17 cellular contexts compared by ENCODE assay signal in the genomic region with DNA sequence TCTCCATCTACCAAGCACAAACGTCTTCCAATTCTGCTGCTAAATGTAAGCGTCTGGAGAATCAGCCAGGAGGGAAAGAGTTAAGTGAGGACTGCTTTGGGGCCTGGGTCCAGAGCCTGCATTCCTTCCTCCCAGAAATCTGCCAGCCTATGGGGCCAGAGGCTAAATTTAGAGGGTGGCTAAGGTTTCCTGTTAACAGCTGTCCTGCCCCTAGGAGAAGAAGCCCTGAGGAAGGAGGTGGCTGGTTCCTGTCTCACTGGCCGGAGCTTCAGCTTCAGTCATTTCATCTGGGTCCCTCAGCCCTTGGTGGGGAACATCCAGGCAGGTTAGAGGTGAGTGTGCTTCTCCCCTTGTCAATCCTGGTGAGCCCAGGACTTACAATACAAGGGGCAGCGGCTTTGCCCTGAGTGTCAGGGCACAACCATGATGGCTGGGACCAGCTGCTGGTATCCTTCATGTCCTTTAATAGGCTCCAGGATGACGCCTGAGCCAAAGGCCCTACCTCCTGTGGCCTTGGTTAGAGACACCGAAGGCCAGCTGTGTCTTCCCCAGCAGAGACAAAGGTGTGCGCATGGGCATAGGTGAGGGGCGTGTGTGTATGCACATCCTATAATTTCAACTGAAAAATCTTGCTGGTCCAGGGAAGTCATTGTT. TPM values are rescaled to one million over a fixed set of nuclear protein-coding genes. Genes with fewer than 3 reads are reported as not detected.
DNase-seq lines count a peak whose midpoint lies in the region; ATAC-seq and TF ChIP-seq lines count a peak whose summit lies in the region.
"Had no signal": no experiment of that assay in that cellular context is flagged by ENCODE, and none has a peak within 500 bp of the region (broad histone marks: within the 10 kb centered on the region; RNA-seq: fewer than 3 reads in every experiment).

A gene (plus strand): TSS at position 213 of the 654 bp plus-strand sequence. CDS start 775 bp downstream, outside the sequence.

- DNase-seq in NCI-H69 (lab: John Stamatoyannopoulos, UW) (peak; percentile 42), coronary artery (ENCODE audit: low spot score) (no peak), mesendoderm (peak; percentile 80), tibial artery (no peak), middle frontal gyrus (ENCODE audit: extremely low spot score, low spot score) (no peak), NCI-H2029 (lab: John Stamatoyannopoulos, UW) (no peak)
- DNase-seq: DND-41; hippocampal formation; KG1; NCI-H1417 treated with DMSO at 0.1 percent for 48 hours; NCI-H2227 treated with DMSO at 0.1 percent for 48 hours; stimulated activated CD4-positive, alpha-beta T cell treated with anti-CD3 and anti-CD28 coated beads, Interleukin-2, amount 100 ng/mL, for 48 hours had no signal

- H3K27ac ChIP-seq in coronary artery (peak within 1 kb of the TSS; percentile 41 to 51), mesendoderm (ENCODE audit: low read depth, low read length) (no peak within 1 kb of the TSS), tibial artery (peak within 1 kb of the TSS; percentile 14 to 68)
- H3K27ac ChIP-seq: suprapubic skin had no signal

- H3K4me1 ChIP-seq in mesendoderm (ENCODE audit: control insufficient read depth, low read depth, low read length) (peaks cover 3% of the 10 kb centered on the region), tibial artery (peaks cover 0 to 23% (median 16%) of the 10 kb centered on the region in 4 donors)
- H3K4me1 ChIP-seq: suprapubic skin had no signal

- no peak within 1 kb of the TSS for H2AK5ac ChIP-seq in mesendoderm (ENCODE audit: low read length)

- H4K5ac ChIP-seq in mesendoderm (ENCODE audit: low read length), result no peak within 1 kb of the TSS

- H3K9ac ChIP-seq in mesendoderm (ENCODE audit: low read length), result no peak within 1 kb of the TSS

- no peaks in the 10 kb centered on the region for H3K79me2 ChIP-seq in mesendoderm (ENCODE audit: control insufficient read depth, insufficient read depth, low read length)

- intact Hi-C loops in tibial artery (cut with DNase I; ENCODE audit: low total_unique reads), result no loop called here

- ATAC-seq in HG03139 (IDR thresholded peaks at IDR 0.05; ENCODE audit: unreplicated experiment), result no peak
- ATAC-seq: natural killer cell treated with Interleukin-12 subunit alpha and Interleukin-12 subunit beta and Interleukin-15 and Interleukin-18, amount 100 ng/mL, for 72 hours had no signal

- no peak within 1 kb of the TSS for H2BK15ac ChIP-seq in mesendoderm (replicated peaks; ENCODE audit: low read depth)

- H2BK120ac ChIP-seq in mesendoderm (ENCODE audit: low read depth, low read length), result no peak within 1 kb of the TSS

- H3K9me3 ChIP-seq in tibial artery, result no peaks in the 10 kb centered on the region
- H3K9me3 ChIP-seq: suprapubic skin had no signal

- H3K27me3 ChIP-seq in mesendoderm (ENCODE audit: insufficient read depth, low read length, poor library complexity), result no peaks in the 10 kb centered on the region
- no peaks in the 10 kb centered on the region for H3K27me3 ChIP-seq in tibial artery
- H3K27me3 ChIP-seq: suprapubic skin had no signal

- H3K23ac ChIP-seq in mesendoderm (ENCODE audit: low read length), result no peak within 1 kb of the TSS

- no peak within 1 kb of the TSS for H3K4me2 ChIP-seq in mesendoderm (ENCODE audit: low read length)

- H2BK5ac ChIP-seq in mesendoderm (ENCODE audit: low read length), result no peak within 1 kb of the TSS

- peak within 1 kb of the TSS; percentile 12 for H3K56ac ChIP-seq in mesendoderm (ENCODE audit: low read length)

- H3K36me3 ChIP-seq in mesendoderm (ENCODE audit: control insufficient read depth, insufficient read depth, low read length) (no peaks in the 10 kb centered on the region), tibial artery (no peaks in the 10 kb centered on the region)
- H3K36me3 ChIP-seq: suprapubic skin had no signal

- no peak within 1 kb of the TSS for H4K8ac ChIP-seq in mesendoderm (ENCODE audit: low read depth, low read length)

- TF ChIP-seq CTCF in coronary artery (IDR thresholded peaks at IDR 0.05), result no peak
- no peak for TF ChIP-seq CTCF in tibial artery (IDR thresholded peaks at IDR 0.05)

- no peak within 1 kb of the TSS for H3K18ac ChIP-seq in mesendoderm (ENCODE audit: low read length)

- H3K4ac ChIP-seq in mesendoderm (ENCODE audit: low read depth, low read length), result no peak within 1 kb of the TSS

- H3K4me3 ChIP-seq in coronary artery (peak within 1 kb of the TSS; percentile 27), mesendoderm (ENCODE audit: low read length) (no peak within 1 kb of the TSS), tibial artery (peak within 1 kb of the TSS; percentile 9 to 51)
- H3K4me3 ChIP-seq: suprapubic skin had no signal

- no peaks in the 10 kb centered on the region for H3K79me1 ChIP-seq in mesendoderm (ENCODE audit: low read length)

- WGBS in mesendoderm (ENCODE audit: extremely low coverage, insufficient coverage, low lambda C conversion rate), result no CpG with 5 or more reads among the region's 8 CpGs

RNA-seq across cellular contexts. Expression of the gene that starts here (rescaled TPM):
- polyA plus RNA-seq in mesendoderm (2013, experiment 1 of 2), result 0.10 TPM
- 0.07 TPM for polyA plus RNA-seq in mesendoderm (2013, experiment 2 of 2)
- polyA plus RNA-seq: BJ, liver had no signal

Comparison
In these comparisons a context has a peak if more than half of its experiments do, and no peak if none do; other contexts are left out.
1. DNase-seq: peak in NCI-H69 (single experiment) and mesendoderm (single experiment); none in coronary artery (single experiment), tibial artery (0 of 2), middle frontal gyrus (single experiment) and NCI-H2029 (single experiment).